8 cellular contexts compared by ENCODE assay signal in genomic region chr4:38062088-38062893, GRCh38.
DNase-seq lines count a peak whose midpoint lies in the region; ATAC-seq lines count a peak whose summit lies in the region.

No MANE protein-coding gene starts in this region.

- H3K4me1 Mint-ChIP-seq in central memory CD8-positive, alpha-beta T cell, result peaks cover 12% of the 10 kb centered on the region

- H3K36me3 Mint-ChIP-seq in central memory CD8-positive, alpha-beta T cell (ENCODE audit: insufficient read depth), result peaks cover 14% of the 10 kb centered on the region

- H3K27me3 ChIP-seq in BLaER1 treated with 17β-estradiol and CSF1 and Interleukin-3, amounts not matched to agents 10 nM and 100 nM, result no peaks in the 10 kb centered on the region

- H3K4me2 ChIP-seq in BLaER1 treated with 17β-estradiol and CSF1 and Interleukin-3, amounts not matched to agents 10 nM and 100 nM, result peak overlapping the region in 8 of 11 experiments; percentile 9 to 78 (median 40); a peak in 12 of 22 replicates

- H3K27ac ChIP-seq in BLaER1 treated with 17β-estradiol and CSF1 and Interleukin-3, amounts not matched to agents 10 nM and 100 nM, result peak overlapping the region in 5 of 11 experiments; percentile 35 to 53 (median 45); a peak in 5 of 22 replicates

- H3K27ac Mint-ChIP-seq in central memory CD8-positive, alpha-beta T cell (ENCODE audit: low read depth), result no peak overlapping the region

- H3K36me3 ChIP-seq in BLaER1 treated with 17β-estradiol and CSF1 and Interleukin-3, amounts not matched to agents 10 nM and 100 nM, result peaks cover 35 to 69% (median 48%) of the 10 kb centered on the region in 11 experiments

- peaks cover 25 to 46% (median 38%) of the 10 kb centered on the region in 10 experiments for H3K4me1 ChIP-seq in BLaER1 treated with 17β-estradiol and CSF1 and Interleukin-3, amounts not matched to agents 10 nM and 100 nM

- DNase-seq in NCI-H2029 treated with DMSO at 0.1 percent for 48 hours (lab: John Stamatoyannopoulos, UW) (peak; percentile 34), kidney tubule cell (ENCODE audit: low spot score) (peak; percentile 71)
- DNase-seq in activated CD4-positive, CD25-positive, alpha-beta regulatory T cell treated with anti-CD3 and anti-CD28 coated beads, Interleukin-2, amount 50 U/mL, for 16 hours (ENCODE audit: low read depth, low spot score), result peak; percentile 50
- peak; percentile 33 to 38 for DNase-seq in central memory CD8-positive, alpha-beta T cell (ENCODE audit: low spot score in 2 of 2)
- peak; percentile 75 to 76 for DNase-seq in stimulated activated CD4-positive, alpha-beta T cell treated with anti-CD3 and anti-CD28 coated beads, Interleukin-2, amount 100 ng/mL, for 24 hours

- no peaks in the 10 kb centered on the region for H3K9me3 Mint-ChIP-seq in central memory CD8-positive, alpha-beta T cell

- peak overlapping the region in 6 of 11 experiments; percentile 2 to 60 (median 44); a peak in 7 of 22 replicates for H3K9ac ChIP-seq in BLaER1 treated with 17β-estradiol and CSF1 and Interleukin-3, amounts not matched to agents 10 nM and 100 nM

- H3K9me3 ChIP-seq in BLaER1 treated with 17β-estradiol and CSF1 and Interleukin-3, amounts not matched to agents 10 nM and 100 nM (replicated peaks in 1 of 11), result peaks cover 0 to 3% (median 0%) of the 10 kb centered on the region in 11 experiments; a peak in 1 of 22 replicates

- no peaks in the 10 kb centered on the region for H3K27me3 Mint-ChIP-seq in central memory CD8-positive, alpha-beta T cell

- H3K4me3 Mint-ChIP-seq in central memory CD8-positive, alpha-beta T cell, result peak overlapping the region; percentile 67

- peak overlapping the region in 1 of 10 experiments; percentile 23; a peak in 3 of 20 replicates for H3K4me3 ChIP-seq in BLaER1 treated with 17β-estradiol and CSF1 and Interleukin-3, amounts not matched to agents 10 nM and 100 nM

- ATAC-seq in GM21529 (IDR thresholded peaks at IDR 0.05; ENCODE audit: unreplicated experiment), result peak; percentile 66
- no peak for ATAC-seq in central memory CD8-positive, alpha-beta T cell (replicated peaks; ENCODE audit: extremely low read depth, poor library complexity, severe bottlenecking)
- ATAC-seq in GM19455 (IDR thresholded peaks at IDR 0.05; ENCODE audit: unreplicated experiment), result no peak

- H4K20me1 ChIP-seq in BLaER1 treated with 17β-estradiol and CSF1 and Interleukin-3, amounts not matched to agents 10 nM and 100 nM, result peaks cover 0 to 14% (median 5%) of the 10 kb centered on the region in 11 experiments; a peak in 5 of 22 replicates
